ENCODE assay signal across 9 cellular contexts in genomic region chr6:164097557-164098398, GRCh38.
DNase-seq lines count a peak whose midpoint lies in the region; ATAC-seq and TF ChIP-seq lines count a peak whose summit lies in the region.
"Had no signal": no experiment of that assay in that cellular context is flagged by ENCODE, and none has a peak within 500 bp of the region (broad histone marks: within the 10 kb centered on the region; RNA-seq: fewer than 3 reads in every experiment).

No MANE protein-coding gene starts in this region.

- peaks cover 7% of the 10 kb centered on the region for H3K9me3 Mint-ChIP-seq in MCF 10A (ENCODE audit: unreplicated experiment)

- H3K4me1 ChIP-seq in mammary epithelial cell (ENCODE audit: insufficient read depth, low read length) (no peaks in the 10 kb centered on the region), uterus (no peaks in the 10 kb centered on the region)

- dilution Hi-C loops in mammary epithelial cell (cut with HindIII; ENCODE audit: low sequenced_read_pairs) = no loop called here

- no peak overlapping the region for H2AFZ ChIP-seq in mammary epithelial cell (ENCODE audit: low read depth, low read length)

- H3K27me3 ChIP-seq in mammary epithelial cell (ENCODE audit: insufficient read depth, low read length) = no peaks in the 10 kb centered on the region
- H3K27me3 ChIP-seq in uterus = no peaks in the 10 kb centered on the region

- TF ChIP-seq CTCF in MCF 10A (IDR thresholded peaks at IDR 0.05; ENCODE audit: unreplicated experiment) = no peak
- TF ChIP-seq CTCF in mammary epithelial cell (conservative IDR thresholded peaks at IDR 0.05 in 1 of 2, IDR thresholded peaks at IDR 0.05 in 1 of 2; ENCODE audit: extremely low read depth in 1 of 2, insufficient read depth in 1 of 2, low read depth in 1 of 2, low read length in 2 of 2) = no peak
- TF ChIP-seq CTCF in astrocyte of the spinal cord (IDR thresholded peaks at IDR 0.05; ENCODE audit: low read depth, low read length) = peak; percentile 40
- TF ChIP-seq CTCF in uterus (IDR thresholded peaks at IDR 0.05) = no peak

- no peaks in the 10 kb centered on the region for H3K36me3 Mint-ChIP-seq in MCF 10A (ENCODE audit: insufficient read depth, unreplicated experiment)
- H3K36me3 Mint-ChIP-seq: CD4-positive, CD25-positive, alpha-beta regulatory T cell had no signal

- in situ Hi-C loops in mammary epithelial cell (cut with MboI; ENCODE audit: low sequenced_read_pairs in 2 of 2) = no loop called here
- in situ Hi-C loops in astrocyte of the spinal cord (cut with HindIII; ENCODE audit: low sequenced_read_pairs) = no loop called here

- no peak for TF ChIP-seq POLR2A in uterus (IDR thresholded peaks at IDR 0.05)

- H3K4me3 ChIP-seq in mammary epithelial cell (replicated peaks in 1 of 3; ENCODE audit: insufficient read depth in 1 of 3, low read depth in 2 of 3, low read length in 3 of 3) (no peak overlapping the region), astrocyte of the spinal cord (ENCODE audit: low read depth, low read length) (no peak overlapping the region), uterus (no peak overlapping the region)

- H3K27ac ChIP-seq in mammary epithelial cell (ENCODE audit: insufficient read depth, low read depth, low read length) (no peak overlapping the region), uterus (peak overlapping the region; percentile 6 to 15)

- H3K27me3 Mint-ChIP-seq in MCF 10A (ENCODE audit: insufficient read depth, unreplicated experiment) = no peaks in the 10 kb centered on the region
- H3K27me3 Mint-ChIP-seq: CD4-positive, CD25-positive, alpha-beta regulatory T cell had no signal

- 78% methylated on average over 10 of the region's 11 CpGs for WGBS in mammary epithelial cell (ENCODE audit: low coverage, missing lambda C conversion rate)

- CTCF ChIA-PET in MCF 10A (lab: Yijun Ruan, JAX) = interaction anchor here (0.6 to 2.7 kb wide), 4 partner anchors 13 to 830 kb away, joined by 3 to 18 read pairs (median 5); no protein-coding TSS in a partner anchor
- CTCF ChIA-PET in mammary epithelial cell (lab: Charles Lee; ENCODE audit: low non-redundant PET) = no interaction called here

- DNase-seq in MCF 10A (ENCODE audit: unreplicated experiment) (peak; percentile 73), mammary epithelial cell (no peak), astrocyte of the spinal cord (ENCODE audit: low read depth, low spot score) (peak; percentile 78), islet precursor cell (peak; percentile 71), uterus (peak in 1 of 2 donors; percentile 38), HuH-7 (ENCODE audit: low spot score) (no peak)
- DNase-seq in activated CD4-positive, alpha-beta T cell treated with anti-CD3 and anti-CD28 coated beads, Interleukin-2, amount 50 U/mL, for 4 hours = no peak
- DNase-seq: CD4-positive, CD25-positive, alpha-beta regulatory T cell had no signal

- H3K9ac ChIP-seq in mammary epithelial cell (ENCODE audit: insufficient read depth, low read length) = no peak overlapping the region

- H3K36me3 ChIP-seq in mammary epithelial cell (ENCODE audit: insufficient read depth, low read length) (no peaks in the 10 kb centered on the region), uterus (no peaks in the 10 kb centered on the region)

- no peaks in the 10 kb centered on the region for H3K79me2 ChIP-seq in mammary epithelial cell (ENCODE audit: insufficient read depth, low read length)

- H3K4me3 Mint-ChIP-seq in MCF 10A (ENCODE audit: unreplicated experiment) = no peak overlapping the region
- H3K4me3 Mint-ChIP-seq: CD4-positive, CD25-positive, alpha-beta regulatory T cell had no signal

- intact Hi-C loops in MCF 10A (cut with micrococcal nuclease) (no loop called here), mammary epithelial cell (cut with micrococcal nuclease) (no loop called here), uterus (cut with DNase I; ENCODE audit: low total_unique reads) (no loop called here)

- POLR2A ChIA-PET in MCF 10A (lab: Yijun Ruan, JAX) = interaction anchor here (0.6 to 4.0 kb wide), 7 partner anchors 10 to 511 kb away, joined by 3 to 24 read pairs (median 5); no protein-coding TSS in a partner anchor

- BruUV-seq in MCF 10A (replicated peaks; lab: Mats Ljungman, UMichigan) (no TSS peak), mammary epithelial cell (replicated peaks; lab: Mats Ljungman, UMichigan) (no TSS peak)

- peaks cover 54% of the 10 kb centered on the region for H3K4me1 Mint-ChIP-seq in MCF 10A (ENCODE audit: insufficient read depth, unreplicated experiment)
- H3K4me1 Mint-ChIP-seq: CD4-positive, CD25-positive, alpha-beta regulatory T cell had no signal

- ATAC-seq in GM18909 (IDR thresholded peaks at IDR 0.05; ENCODE audit: poor library complexity, unreplicated experiment) = no peak

- H3K9me3 ChIP-seq in mammary epithelial cell (replicated peaks; ENCODE audit: insufficient read depth, low read length) (peaks cover 20% of the 10 kb centered on the region), uterus (no peaks in the 10 kb centered on the region)

- no peak overlapping the region for H3K4me2 ChIP-seq in mammary epithelial cell (ENCODE audit: insufficient read depth, low read depth, low read length)

- peak overlapping the region; percentile 44 for H3K27ac Mint-ChIP-seq in MCF 10A (ENCODE audit: low read depth, unreplicated experiment)
- H3K27ac Mint-ChIP-seq: CD4-positive, CD25-positive, alpha-beta regulatory T cell had no signal

- H4K20me1 ChIP-seq in mammary epithelial cell (ENCODE audit: insufficient read depth, low read length) = no peaks in the 10 kb centered on the region

Comparison
In these comparisons a context has a peak if more than half of its experiments do, and no peak if none do; other contexts are left out.
1. DNase-seq: peak in MCF 10A (single experiment), astrocyte of the spinal cord (single experiment) and islet precursor cell (single experiment); none in mammary epithelial cell (single experiment), activated CD4-positive, alpha-beta T cell treated with anti-CD3 and anti-CD28 coated beads, Interleukin-2, amount 50 U/mL, for 4 hours (0 of 2) and HuH-7 (single experiment).